In genomic region chr7:90749774-90750173, GRCh38 we compare ENCODE assay signal across 8 cellular contexts.
DNase-seq lines count a peak whose midpoint lies in the region; ATAC-seq and TF ChIP-seq lines count a peak whose summit lies in the region.

No MANE protein-coding gene starts in this region.

- H3K79me1 ChIP-seq in IMR-90 (ENCODE audit: low read depth in 1 of 2, low read length in 2 of 2), result peaks cover 0 to 7% of the 10 kb centered on the region in 2 experiments; a peak in 2 of 4 replicates

- H3K4me3 ChIP-seq in AG04450 (ENCODE audit: low read depth, low read length) (no peak overlapping the region), IMR-90 (ENCODE audit: insufficient read depth, low read depth, low read length) (no peak overlapping the region), choroid plexus epithelial cell (ENCODE audit: low read depth, low read length) (no peak overlapping the region)

- ATAC-seq in GM19023 (IDR thresholded peaks at IDR 0.05; ENCODE audit: unreplicated experiment), result peak; percentile 78
- ATAC-seq in IMR-90 (ENCODE audit: low read depth), result peak; percentile 68
- no peak for ATAC-seq in GM18520 (IDR thresholded peaks at IDR 0.05; ENCODE audit: unreplicated experiment)
- no peak for ATAC-seq in activated CD8-positive, alpha-beta T cell treated with anti-CD3 and anti-CD28 coated beads, Interleukin-2, amount 10 ng/mL, durations not matched to agents 7 days and 5 days

- intact Hi-C loops in IMR-90 (cut with micrococcal nuclease), result no loop called here

- no peak overlapping the region for H2BK15ac ChIP-seq in IMR-90 (ENCODE audit: low read depth, low read length)

- TF ChIP-seq CTCF in AG04450 (IDR thresholded peaks at IDR 0.05; ENCODE audit: low read depth, low read length), result peak; percentile 39
- 0 out of 2 replicates have a peak, but pooled peaks have one; percentile 30 for TF ChIP-seq CTCF in IMR-90 (conservative IDR thresholded peaks at IDR 0.05; ENCODE audit: low read depth, low read length)
- peak; percentile 53 for TF ChIP-seq CTCF in choroid plexus epithelial cell (conservative IDR thresholded peaks at IDR 0.05; ENCODE audit: low read depth, low read length)

- H4K91ac ChIP-seq in IMR-90 (ENCODE audit: insufficient read depth, low read depth, low read length), result no peak overlapping the region

- no peak overlapping the region for H2BK120ac ChIP-seq in IMR-90 (ENCODE audit: low read depth, low read length)

- dilution Hi-C loops in IMR-90 (cut with HindIII; ENCODE audit: low sequenced_read_pairs, unreplicated experiment), result no loop called here

- H3K27ac ChIP-seq in AG04450 (ENCODE audit: low read depth, low read length) (no peak overlapping the region), IMR-90 (ENCODE audit: insufficient read depth, low read length) (no peak overlapping the region)

- H3K9me3 Mint-ChIP-seq in activated CD8-positive, alpha-beta T cell treated with anti-CD3 and anti-CD28 coated beads, Interleukin-2, amount 10 ng/mL, durations not matched to agents 7 days and 5 days (ENCODE audit: insufficient read depth), result no peaks in the 10 kb centered on the region

- H3K4ac ChIP-seq in IMR-90 (ENCODE audit: low read depth, low read length), result no peak overlapping the region

- no peak overlapping the region for H2BK5ac ChIP-seq in IMR-90 (ENCODE audit: low read depth, low read length, poor library complexity, severe bottlenecking)

- H2AK9ac ChIP-seq in IMR-90 (replicated peaks; ENCODE audit: low read depth, low read length, poor library complexity), result no peak overlapping the region

- H4K5ac ChIP-seq in IMR-90 (ENCODE audit: low read depth, low read length), result no peak overlapping the region

- no peaks in the 10 kb centered on the region for H3K27me3 Mint-ChIP-seq in activated CD8-positive, alpha-beta T cell treated with anti-CD3 and anti-CD28 coated beads, Interleukin-2, amount 10 ng/mL, durations not matched to agents 7 days and 5 days (ENCODE audit: low read depth)

- H3K4me1 Mint-ChIP-seq in activated CD8-positive, alpha-beta T cell treated with anti-CD3 and anti-CD28 coated beads, Interleukin-2, amount 10 ng/mL, durations not matched to agents 7 days and 5 days (ENCODE audit: low read depth), result no peaks in the 10 kb centered on the region

- no peak overlapping the region for H3K56ac ChIP-seq in IMR-90 (ENCODE audit: extremely low read depth, insufficient read depth, low read length)

- CTCF ChIA-PET in AG04450 (lab: Charles Lee) (interaction anchor here (0.7 to 1.0 kb wide), 2 partner anchors 10 to 201 kb away, joined by 3 to 8 read pairs; no protein-coding TSS in a partner anchor), IMR-90 (lab: Yijun Ruan, JAX) (interaction anchor here (0.8 to 1.0 kb wide), 4 partner anchors 11 to 278 kb away, joined by 3 to 4 read pairs (median 4); no protein-coding TSS in a partner anchor)
- CTCF ChIA-PET in activated CD8-positive, alpha-beta T cell treated with anti-CD3 and anti-CD28 coated beads, Interleukin-2, amount 10 ng/mL, durations not matched to agents 7 days and 5 days (lab: Charles Lee), result no interaction called here

- H3K27me3 ChIP-seq in AG04450 (ENCODE audit: control insufficient read depth, insufficient read depth, low read length), result no peaks in the 10 kb centered on the region
- no peaks in the 10 kb centered on the region for H3K27me3 ChIP-seq in IMR-90 (ENCODE audit: control insufficient read depth, insufficient read depth, low read length)

- H3K4me3 Mint-ChIP-seq in activated CD8-positive, alpha-beta T cell treated with anti-CD3 and anti-CD28 coated beads, Interleukin-2, amount 10 ng/mL, durations not matched to agents 7 days and 5 days, result no peak overlapping the region

- no peak overlapping the region for H3K4me2 ChIP-seq in IMR-90 (ENCODE audit: low read depth, low read length)

- no peaks in the 10 kb centered on the region for H4K20me1 ChIP-seq in IMR-90 (ENCODE audit: insufficient read depth, low read length)

- DNase-seq in AG04450 (ENCODE audit: low read depth, low spot score) (no peak), IMR-90 (peak; percentile 33), choroid plexus epithelial cell (ENCODE audit: low read depth) (peak; percentile 64), nucleus accumbens (lab: John Stamatoyannopoulos, UW) (no peak)
- no peak for DNase-seq in activated CD8-positive, alpha-beta T cell treated with anti-CD3 and anti-CD28 coated beads, Interleukin-2, amount 10 ng/mL, durations not matched to agents 7 days and 5 days
- DNase-seq in activated naive CD4-positive, alpha-beta T cell (lab: John Stamatoyannopoulos, UW), result no peak

- no peak overlapping the region for H3K27ac Mint-ChIP-seq in activated CD8-positive, alpha-beta T cell treated with anti-CD3 and anti-CD28 coated beads, Interleukin-2, amount 10 ng/mL, durations not matched to agents 7 days and 5 days

- peaks cover 3% of the 10 kb centered on the region; the same call in 1 of the 2 replicates for H3K9me1 ChIP-seq in IMR-90 (ENCODE audit: insufficient read depth, low read length)

- no peaks in the 10 kb centered on the region for H3K36me3 ChIP-seq in IMR-90 (ENCODE audit: control insufficient read depth, insufficient read depth, low read length)

- POLR2A ChIA-PET in AG04450 (lab: Yijun Ruan, JAX), result no interaction called here
- POLR2A ChIA-PET in IMR-90 (lab: Charles Lee; ENCODE audit: unreplicated experiment), result no interaction called here
- POLR2A ChIA-PET in activated CD8-positive, alpha-beta T cell treated with anti-CD3 and anti-CD28 coated beads, Interleukin-2, amount 10 ng/mL, durations not matched to agents 7 days and 5 days (lab: Charles Lee), result no interaction called here

- no TSS peak for BruUV-seq in IMR-90 (replicated peaks; lab: Mats Ljungman, UMichigan)

- H3K18ac ChIP-seq in IMR-90 (ENCODE audit: low read depth, low read length), result no peak overlapping the region

- TF ChIP-seq POLR2A in IMR-90 (IDR thresholded peaks at IDR 0.05; ENCODE audit: low read depth, low read length), result no peak

- no peaks in the 10 kb centered on the region for H3K36me3 Mint-ChIP-seq in activated CD8-positive, alpha-beta T cell treated with anti-CD3 and anti-CD28 coated beads, Interleukin-2, amount 10 ng/mL, durations not matched to agents 7 days and 5 days (ENCODE audit: low read depth)

- no peak overlapping the region for H4K8ac ChIP-seq in IMR-90 (ENCODE audit: low read depth in 2 of 2, low read length in 2 of 2)

- no peak overlapping the region for H3K14ac ChIP-seq in IMR-90 (replicated peaks; ENCODE audit: low read depth, low read length)

- no CpG with 5 or more reads among the region's 1 CpG for WGBS in IMR-90 (ENCODE audit: extremely low coverage in 2 of 2, insufficient read length in 1 of 2), 2 experiments

- TF ChIP-seq RAD21 in IMR-90 (IDR thresholded peaks at IDR 0.05; ENCODE audit: low read length), result 0 out of 2 replicates have a peak, but pooled peaks have one; percentile 15

- in situ Hi-C loops in IMR-90 (cut with MboI; ENCODE audit: low sequenced_read_pairs), result no loop called here

- H2BK20ac ChIP-seq in IMR-90 (ENCODE audit: low read depth, low read length), result no peak overlapping the region

- no peaks in the 10 kb centered on the region; the same call in 1 of the 2 replicates for H3K4me1 ChIP-seq in IMR-90 (ENCODE audit: control insufficient read depth, insufficient read depth, low read length)

- H2AK5ac ChIP-seq in IMR-90 (ENCODE audit: low read depth, low read length), result peak overlapping the region; percentile 43; the same call in 1 of the 2 replicates

- H3K9me3 ChIP-seq in AG04450 (ENCODE audit: control insufficient read depth, insufficient read depth, low read length) (no peaks in the 10 kb centered on the region), IMR-90 (ENCODE audit: control insufficient read depth, insufficient read depth, low read length) (no peaks in the 10 kb centered on the region)

- H3K9ac ChIP-seq in IMR-90 (ENCODE audit: low read depth, low read length), result no peak overlapping the region

- no peak overlapping the region for H3K23ac ChIP-seq in IMR-90 (ENCODE audit: low read depth, low read length)

- no peak overlapping the region for H2AFZ ChIP-seq in IMR-90 (replicated peaks; ENCODE audit: low read length, poor library complexity)

TF ChIP-seq in IMR-90, 13 proteins besides CTCF, POLR2A, EP300 and RAD21:
- TF ChIP-seq USF2 (IDR thresholded peaks at IDR 0.05; ENCODE audit: low read depth, low read length) (no peak), SMC3 (IDR thresholded peaks at IDR 0.05; ENCODE audit: low read depth, low read length) (no peak), NFE2L2 (IDR thresholded peaks at IDR 0.05; ENCODE audit: low read depth, low read length) (no peak), CHD1 (IDR thresholded peaks at IDR 0.05; ENCODE audit: low read depth, low read length) (no peak), MXI1 (IDR thresholded peaks at IDR 0.05; ENCODE audit: borderline replicate concordance, low read depth, low read length) (no peak), CEBPB (IDR thresholded peaks at IDR 0.05; ENCODE audit: low read depth, low read length) (no peak), MAFK (IDR thresholded peaks at IDR 0.05; ENCODE audit: low read depth, low read length) (no peak), FOS (IDR thresholded peaks at IDR 0.05; ENCODE audit: low read depth, low read length) (no peak), RCOR1 (IDR thresholded peaks at IDR 0.05; ENCODE audit: insufficient replicate concordance, low read length) (no peak), ELK1 (IDR thresholded peaks at IDR 0.05; ENCODE audit: borderline replicate concordance, low read depth, low read length) (no peak), BHLHE40 (IDR thresholded peaks at IDR 0.05; ENCODE audit: low read depth, low read length) (no peak), RFX5 (IDR thresholded peaks at IDR 0.05; ENCODE audit: low read depth, low read length) (no peak), MAZ (IDR thresholded peaks at IDR 0.05; ENCODE audit: borderline replicate concordance, low read depth, low read length) (no peak)
TF ChIP-seq in IMR-90: peak in this region for 0.

Comparison
In these comparisons a context has a peak if more than half of its experiments do, and no peak if none do; other contexts are left out.
1. DNase-seq: peak in IMR-90 (single experiment) and choroid plexus epithelial cell (single experiment); none in AG04450 (single experiment), nucleus accumbens (0 of 56), activated CD8-positive, alpha-beta T cell treated with anti-CD3 and anti-CD28 coated beads, Interleukin-2, amount 10 ng/mL, durations not matched to agents 7 days and 5 days (single experiment) and activated naive CD4-positive, alpha-beta T cell (0 of 4).
2. ATAC-seq: peak in GM19023 (single experiment) and IMR-90 (single experiment); none in GM18520 (single experiment) and activated CD8-positive, alpha-beta T cell treated with anti-CD3 and anti-CD28 coated beads, Interleukin-2, amount 10 ng/mL, durations not matched to agents 7 days and 5 days (single experiment).
3. Peak in every context shown above with its lines, with median percentiles within 50 percentile points of each other: CTCF ChIP-seq.